Comparison of ENCODE assay signal across 31 cellular contexts in the genomic region with DNA sequence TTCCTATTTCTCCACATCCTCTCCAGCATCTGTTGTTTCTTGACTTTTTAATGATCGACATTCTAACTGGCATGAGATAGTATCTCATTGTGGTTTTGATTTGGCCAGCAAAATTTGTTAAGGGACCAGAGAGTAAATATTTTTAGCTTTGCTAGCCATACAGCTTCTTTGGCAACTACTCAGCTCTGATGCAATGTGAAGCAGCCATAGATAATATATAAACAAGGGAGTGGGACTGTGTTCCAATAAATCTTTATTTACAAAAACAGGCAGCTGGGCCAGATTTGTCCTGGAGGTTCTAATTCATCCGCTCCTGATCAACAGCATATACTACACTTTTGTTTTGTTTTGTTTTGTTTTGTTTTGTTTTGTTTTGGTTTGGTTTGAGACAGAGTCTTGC.
"Had no signal": no experiment of that assay in that cellular context is flagged by ENCODE, and none has a peak within 500 bp of the region (broad histone marks: within the 10 kb centered on the region; RNA-seq: fewer than 3 reads in every experiment).

No MANE protein-coding gene starts in this region.

- ATAC-seq: foreskin keratinocyte; gastroesophageal sphincter; heart left ventricle; left cardiac atrium; left lung; mucosa of descending colon; stimulated activated memory B cell treated with anti-CD40 and anti-IgM and Interleukin-4, amounts not matched to agents 10 μg/mL and 1 μg/mL and 100 μg/mL, for 72 hours; stimulated activated naive CD8-positive, alpha-beta T cell treated with anti-CD3 and anti-CD28 coated beads, Interleukin-15, Interleukin-2, amounts not matched to agents 100 U/mL and 50 U/mL, for 24 hours; upper lobe of right lung had no signal

- H3K4me1 ChIP-seq: esophagus squamous epithelium, foreskin keratinocyte, gastroesophageal sphincter, left lung, parathyroid adenoma, prostate gland, right atrium auricular region, sigmoid colon, spleen, testis, tibial artery, upper lobe of right lung, uterus had no signal

- DNase-seq: dermis blood vessel endothelial cell; effector memory CD4-positive, alpha-beta T cell; erythroblast; esophagus squamous epithelium; foreskin keratinocyte; heart left ventricle; left cardiac atrium; left lung; mesenchymal stem cell; mucosa of descending colon; naive B cell; sigmoid colon; spleen; stimulated activated CD4-positive, alpha-beta T cell treated with anti-CD3 and anti-CD28 coated beads, Interleukin-4, amount 100 ng/mL, for 4 hours; stimulated activated naive CD8-positive, alpha-beta T cell treated with anti-CD3 and anti-CD28 coated beads, Interleukin-15, Interleukin-2, amounts not matched to agents 100 U/mL and 50 U/mL, for 24 hours; substantia nigra; testis; tibial artery; upper lobe of right lung; uterus had no signal

- H3K9me3 ChIP-seq: esophagus squamous epithelium, gastroesophageal sphincter, heart left ventricle, left lung, mucosa of descending colon, prostate gland, right atrium auricular region, spleen, testis, tibial artery, upper lobe of right lung, uterus had no signal

- H3K9me3 Mint-ChIP-seq: nephron; neural progenitor cell; stimulated activated memory B cell treated with anti-CD40 and anti-IgM and Interleukin-4, amounts not matched to agents 10 μg/mL and 1 μg/mL and 100 μg/mL, for 72 hours had no signal

- H3K4me1 Mint-ChIP-seq: naive B cell; stimulated activated memory B cell treated with anti-CD40 and anti-IgM and Interleukin-4, amounts not matched to agents 10 μg/mL and 1 μg/mL and 100 μg/mL, for 72 hours had no signal

- H2AFZ ChIP-seq: hepatocyte, neural progenitor cell, parathyroid adenoma had no signal

- H3K4me2 ChIP-seq: hepatocyte, neural progenitor cell had no signal

- H3K36me3 Mint-ChIP-seq: naive B cell; neural progenitor cell; stimulated activated memory B cell treated with anti-CD40 and anti-IgM and Interleukin-4, amounts not matched to agents 10 μg/mL and 1 μg/mL and 100 μg/mL, for 72 hours had no signal

- H3K79me2 ChIP-seq: hepatocyte, parathyroid adenoma had no signal

- H3K27me3 ChIP-seq: esophagus squamous epithelium, foreskin keratinocyte, gastroesophageal sphincter, heart left ventricle, hepatocyte, left lung, neural progenitor cell, right atrium auricular region, sigmoid colon, testis, tibial artery, upper lobe of right lung, uterus had no signal

- H3K4me3 ChIP-seq: coronary artery, esophagus squamous epithelium, gastroesophageal sphincter, heart left ventricle, hepatocyte, left lung, mucosa of descending colon, neural progenitor cell, prostate gland, right atrium auricular region, sigmoid colon, skin epidermis, spleen, testis, tibial artery, upper lobe of right lung, uterus had no signal

- H3K4me3 Mint-ChIP-seq: mesothelial cell of epicardium; naive B cell; nephron; neural progenitor cell; stimulated activated memory B cell treated with anti-CD40 and anti-IgM and Interleukin-4, amounts not matched to agents 10 μg/mL and 1 μg/mL and 100 μg/mL, for 72 hours had no signal

- H3K27ac ChIP-seq: coronary artery, esophagus squamous epithelium, foreskin keratinocyte, gastroesophageal sphincter, heart left ventricle, hepatocyte, left lung, neural progenitor cell, parathyroid adenoma, prostate gland, right atrium auricular region, sigmoid colon, skin epidermis, spleen, testis, tibial artery, upper lobe of right lung, uterus had no signal

- H3K27ac Mint-ChIP-seq: mesothelial cell of epicardium; naive B cell; neural progenitor cell; stimulated activated memory B cell treated with anti-CD40 and anti-IgM and Interleukin-4, amounts not matched to agents 10 μg/mL and 1 μg/mL and 100 μg/mL, for 72 hours had no signal

- H3K36me3 ChIP-seq: esophagus squamous epithelium, gastroesophageal sphincter, heart left ventricle, left lung, neural progenitor cell, prostate gland, right atrium auricular region, sigmoid colon, spleen, tibial artery, upper lobe of right lung, uterus had no signal

- H3K9ac ChIP-seq: neural progenitor cell, parathyroid adenoma had no signal
